1 cellular context compared by ENCODE assay signal in the genomic region with DNA sequence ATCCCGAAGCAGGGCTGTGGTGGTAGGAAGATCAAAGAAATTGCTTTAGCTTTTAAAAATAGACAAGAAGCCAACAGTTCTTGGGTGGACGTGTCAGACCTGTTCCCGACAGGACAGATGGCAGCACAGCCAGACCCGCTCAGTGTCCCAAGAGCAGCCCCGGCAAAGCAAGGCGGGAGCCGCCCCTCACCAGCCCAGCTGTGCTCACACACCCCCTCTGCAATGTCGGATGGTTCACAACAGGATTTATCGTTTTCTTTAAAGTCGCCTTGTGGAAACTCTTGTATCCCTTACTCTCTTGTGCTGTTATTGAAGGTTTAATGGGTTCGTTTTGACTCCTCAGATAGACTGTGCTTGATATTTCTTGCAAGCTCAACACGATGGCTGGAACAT.
TF ChIP-seq lines count a peak whose summit lies in the region.

No MANE protein-coding gene starts in this region.

TF ChIP-seq in SK-N-SH treated with all-trans-retinoic acid at 6 μM for 48 hours, 23 proteins besides CTCF, POLR2A, EP300 and RAD21:
- TF ChIP-seq ZNF8 (CRISPR knock-in tag; IDR thresholded peaks at IDR 0.05) (no peak), ARNTL (CRISPR knock-in tag; IDR thresholded peaks at IDR 0.05; ENCODE audit: borderline replicate concordance, low read depth) (no peak), RARB (CRISPR knock-in tag; IDR thresholded peaks at IDR 0.05) (no peak), ESRRG (CRISPR knock-in tag; IDR thresholded peaks at IDR 0.05) (no peak), SNAI2 (CRISPR knock-in tag; IDR thresholded peaks at IDR 0.05) (no peak), BACH2 (CRISPR knock-in tag; IDR thresholded peaks at IDR 0.05; ENCODE audit: borderline replicate concordance) (no peak), ISL1 (CRISPR knock-in tag; IDR thresholded peaks at IDR 0.05) (no peak)
- TF ChIP-seq, protein P1, sequence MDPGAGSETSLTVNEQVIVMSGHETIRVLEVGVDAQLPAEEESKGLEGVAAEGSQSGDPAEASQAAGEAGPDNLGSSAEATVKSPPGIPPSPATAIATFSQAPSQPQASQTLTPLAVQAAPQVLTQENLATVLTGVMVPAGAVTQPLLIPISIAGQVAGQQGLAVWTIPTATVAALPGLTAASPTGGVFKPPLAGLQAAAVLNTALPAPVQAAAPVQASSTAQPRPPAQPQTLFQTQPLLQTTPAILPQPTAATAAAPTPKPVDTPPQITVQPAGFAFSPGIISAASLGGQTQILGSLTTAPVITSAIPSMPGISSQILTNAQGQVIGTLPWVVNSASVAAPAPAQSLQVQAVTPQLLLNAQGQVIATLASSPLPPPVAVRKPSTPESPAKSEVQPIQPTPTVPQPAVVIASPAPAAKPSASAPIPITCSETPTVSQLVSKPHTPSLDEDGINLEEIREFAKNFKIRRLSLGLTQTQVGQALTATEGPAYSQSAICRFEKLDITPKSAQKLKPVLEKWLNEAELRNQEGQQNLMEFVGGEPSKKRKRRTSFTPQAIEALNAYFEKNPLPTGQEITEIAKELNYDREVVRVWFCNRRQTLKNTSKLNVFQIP (CRISPR knock-in tag; IDR thresholded peaks at IDR 0.05; ENCODE audit: borderline replicate concordance, low read depth) = no peak
- TF ChIP-seq, protein P2, sequence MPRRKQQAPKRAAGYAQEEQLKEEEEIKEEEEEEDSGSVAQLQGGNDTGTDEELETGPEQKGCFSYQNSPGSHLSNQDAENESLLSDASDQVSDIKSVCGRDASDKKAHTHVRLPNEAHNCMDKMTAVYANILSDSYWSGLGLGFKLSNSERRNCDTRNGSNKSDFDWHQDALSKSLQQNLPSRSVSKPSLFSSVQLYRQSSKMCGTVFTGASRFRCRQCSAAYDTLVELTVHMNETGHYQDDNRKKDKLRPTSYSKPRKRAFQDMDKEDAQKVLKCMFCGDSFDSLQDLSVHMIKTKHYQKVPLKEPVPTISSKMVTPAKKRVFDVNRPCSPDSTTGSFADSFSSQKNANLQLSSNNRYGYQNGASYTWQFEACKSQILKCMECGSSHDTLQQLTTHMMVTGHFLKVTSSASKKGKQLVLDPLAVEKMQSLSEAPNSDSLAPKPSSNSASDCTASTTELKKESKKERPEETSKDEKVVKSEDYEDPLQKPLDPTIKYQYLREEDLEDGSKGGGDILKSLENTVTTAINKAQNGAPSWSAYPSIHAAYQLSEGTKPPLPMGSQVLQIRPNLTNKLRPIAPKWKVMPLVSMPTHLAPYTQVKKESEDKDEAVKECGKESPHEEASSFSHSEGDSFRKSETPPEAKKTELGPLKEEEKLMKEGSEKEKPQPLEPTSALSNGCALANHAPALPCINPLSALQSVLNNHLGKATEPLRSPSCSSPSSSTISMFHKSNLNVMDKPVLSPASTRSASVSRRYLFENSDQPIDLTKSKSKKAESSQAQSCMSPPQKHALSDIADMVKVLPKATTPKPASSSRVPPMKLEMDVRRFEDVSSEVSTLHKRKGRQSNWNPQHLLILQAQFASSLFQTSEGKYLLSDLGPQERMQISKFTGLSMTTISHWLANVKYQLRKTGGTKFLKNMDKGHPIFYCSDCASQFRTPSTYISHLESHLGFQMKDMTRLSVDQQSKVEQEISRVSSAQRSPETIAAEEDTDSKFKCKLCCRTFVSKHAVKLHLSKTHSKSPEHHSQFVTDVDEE (CRISPR knock-in tag; IDR thresholded peaks at IDR 0.05) = no peak
